30 cellular contexts compared by ENCODE assay signal in genomic region chr1:196114193-196114592, GRCh38.
A peak's percentile ranks its signal among the peaks of the same experiment; 100 is the strongest.
DNase-seq lines count a peak whose midpoint lies in the region; ATAC-seq and TF ChIP-seq lines count a peak whose summit lies in the region.
"Had no signal": no experiment of that assay in that cellular context is flagged by ENCODE, and none has a peak within 500 bp of the region (broad histone marks: within the 10 kb centered on the region; RNA-seq: fewer than 3 reads in every experiment).

No MANE protein-coding gene starts in this region.

- no peaks in the 10 kb centered on the region for H3K9me3 ChIP-seq in IMR-90 (ENCODE audit: control insufficient read depth, insufficient read depth, low read length)
- H3K9me3 ChIP-seq: pancreas, SJCRH30, suprapubic skin, uterus had no signal

- in situ Hi-C loops in IMR-90 (cut with MboI; ENCODE audit: low sequenced_read_pairs): no loop called here
- in situ Hi-C loops in brain microvascular endothelial cell (cut with HindIII; ENCODE audit: low pct_ligation_motif_present, low sequenced_read_pairs): no loop called here

- ATAC-seq in IMR-90 (ENCODE audit: low read depth): peak; percentile 37; the same call in 1 of the 2 replicates
- ATAC-seq: heart right ventricle, pancreas, right cardiac atrium had no signal

- no peak for TF ChIP-seq POLR2A in IMR-90 (IDR thresholded peaks at IDR 0.05; ENCODE audit: low read depth, low read length)

- H3K79me1 ChIP-seq in IMR-90 (ENCODE audit: low read depth in 1 of 2, low read length in 2 of 2): no peaks in the 10 kb centered on the region

- intact Hi-C loops in IMR-90 (cut with micrococcal nuclease): no loop called here
- intact Hi-C loops in activated T-helper 1 cell treated with anti-CD3 and anti-CD28 coated beads, Interleukin-12 subunit alpha, Interleukin-12 subunit beta, Interleukin-2, Interleukin-4 antibody, amounts not matched to agents 30 ng/mL and 10 ng/mL and 1 ng/mL, durations not matched to agents 14 hours and 24 hours and 36 hours (cut with micrococcal nuclease): no loop called here

- H2AFZ ChIP-seq in IMR-90 (replicated peaks; ENCODE audit: low read length, poor library complexity): no peak overlapping the region

- H4K20me1 ChIP-seq in IMR-90 (ENCODE audit: insufficient read depth, low read length): no peaks in the 10 kb centered on the region

- H4K91ac ChIP-seq in IMR-90 (ENCODE audit: insufficient read depth, low read depth, low read length): no peak overlapping the region

- H2AK5ac ChIP-seq in IMR-90 (ENCODE audit: low read depth, low read length): no peak overlapping the region

- no peak overlapping the region for H2BK20ac ChIP-seq in IMR-90 (ENCODE audit: low read depth, low read length)

- H3K9ac ChIP-seq in IMR-90 (ENCODE audit: low read depth, low read length): no peak overlapping the region

- H2BK15ac ChIP-seq in IMR-90 (ENCODE audit: low read depth, low read length): no peak overlapping the region

- no peak overlapping the region for H4K8ac ChIP-seq in IMR-90 (ENCODE audit: low read depth in 2 of 2, low read length in 2 of 2)

- no peak overlapping the region for H3K18ac ChIP-seq in IMR-90 (ENCODE audit: low read depth, low read length)

- dilution Hi-C loops in IMR-90 (cut with HindIII; ENCODE audit: low sequenced_read_pairs, unreplicated experiment): no loop called here

- no peak overlapping the region for H3K23ac ChIP-seq in IMR-90 (ENCODE audit: low read depth, low read length)

- H3K27me3 ChIP-seq in IMR-90 (ENCODE audit: control insufficient read depth, insufficient read depth, low read length) (no peaks in the 10 kb centered on the region), brain microvascular endothelial cell (replicated peaks) (no peaks in the 10 kb centered on the region)
- H3K27me3 ChIP-seq: heart right ventricle, pancreas, SJCRH30, suprapubic skin, uterus had no signal

- POLR2A ChIA-PET in IMR-90 (lab: Charles Lee; ENCODE audit: unreplicated experiment): no interaction called here

- no TSS peak for BruUV-seq in IMR-90 (replicated peaks; lab: Mats Ljungman, UMichigan)

- H3K9me1 ChIP-seq in IMR-90 (ENCODE audit: insufficient read depth, low read length): no peaks in the 10 kb centered on the region

- H3K4me2 ChIP-seq in IMR-90 (ENCODE audit: low read depth, low read length): no peak overlapping the region

- H3K36me3 ChIP-seq in IMR-90 (ENCODE audit: control insufficient read depth, insufficient read depth, low read length) (no peaks in the 10 kb centered on the region), brain microvascular endothelial cell (replicated peaks) (no peaks in the 10 kb centered on the region)
- H3K36me3 ChIP-seq: heart right ventricle, pancreas, SJCRH30, suprapubic skin, uterus had no signal

- H3K56ac ChIP-seq in IMR-90 (ENCODE audit: extremely low read depth, insufficient read depth, low read length): no peak overlapping the region

- CTCF ChIA-PET in IMR-90 (lab: Yijun Ruan, JAX): interaction anchor here (0.7 kb wide), 1 partner anchor 1193 kb away, joined by 3 read pairs; no protein-coding TSS in a partner anchor

- WGBS in IMR-90 (ENCODE audit: extremely low coverage in 2 of 2, insufficient read length in 1 of 2), 2 experiments: no CpG with 5 or more reads among the region's 3 CpGs

- no peak for TF ChIP-seq RAD21 in IMR-90 (IDR thresholded peaks at IDR 0.05; ENCODE audit: low read length)

- H3K4me3 ChIP-seq in IMR-90 (ENCODE audit: insufficient read depth, low read depth, low read length) (no peak overlapping the region), brain microvascular endothelial cell (ENCODE audit: low read depth, low read length) (no peak overlapping the region), fibroblast of the aortic adventitia (ENCODE audit: low read depth, low read length) (no peak overlapping the region)
- H3K4me3 ChIP-seq: heart right ventricle, lung, pancreas, SJCRH30, suprapubic skin, uterus had no signal

- TF ChIP-seq CTCF in IMR-90 (conservative IDR thresholded peaks at IDR 0.05; ENCODE audit: low read depth, low read length) (no peak), brain microvascular endothelial cell (IDR thresholded peaks at IDR 0.05; ENCODE audit: low read depth, low read length, missing control alignments) (no peak), fibroblast of the aortic adventitia (IDR thresholded peaks at IDR 0.05; ENCODE audit: insufficient read depth, low read length) (no peak)

- H3K27me3 Mint-ChIP-seq in activated T-helper 1 cell treated with anti-CD3 and anti-CD28 coated beads, Interleukin-12 subunit alpha, Interleukin-12 subunit beta, Interleukin-2, Interleukin-4 antibody, amounts not matched to agents 30 ng/mL and 10 ng/mL and 1 ng/mL, durations not matched to agents 14 hours and 24 hours and 36 hours (ENCODE audit: insufficient read depth): no peaks in the 10 kb centered on the region
- H3K27me3 Mint-ChIP-seq: activated B cell treated with CpG ODN at 0.5 μM for 24 hours; CD4-positive, alpha-beta memory T cell; central memory CD8-positive, alpha-beta T cell had no signal

- H3K4me3 Mint-ChIP-seq in activated T-helper 1 cell treated with anti-CD3 and anti-CD28 coated beads, Interleukin-12 subunit alpha, Interleukin-12 subunit beta, Interleukin-2, Interleukin-4 antibody, amounts not matched to agents 30 ng/mL and 10 ng/mL and 1 ng/mL, durations not matched to agents 14 hours and 24 hours and 36 hours: no peak overlapping the region
- H3K4me3 Mint-ChIP-seq: activated B cell treated with CpG ODN at 0.5 μM for 24 hours; central memory CD8-positive, alpha-beta T cell; nephron progenitor cell had no signal

- peak; percentile 12 for DNase-seq in AG08395 (ENCODE audit: low spot score)
- peak; percentile 57 for DNase-seq in IMR-90
- DNase-seq in brain microvascular endothelial cell: peak; percentile 37
- peak; percentile 36 for DNase-seq in fibroblast of the aortic adventitia (ENCODE audit: low read depth)
- no peak for DNase-seq in activated naive CD4-positive, alpha-beta T cell (lab: John Stamatoyannopoulos, UW)
- no peak for DNase-seq in dermis blood vessel endothelial cell
- no peak for DNase-seq in activated T-helper 1 cell treated with anti-CD3 and anti-CD28 coated beads, Interleukin-12 subunit alpha, Interleukin-12 subunit beta, Interleukin-2, Interleukin-4 antibody, amounts not matched to agents 30 ng/mL and 10 ng/mL and 1 ng/mL, durations not matched to agents 14 hours and 24 hours and 36 hours (ENCODE audit: low spot score)
- no peak for DNase-seq in pons (ENCODE audit: low spot score)
- DNase-seq: 8988T; activated B cell treated with CpG ODN at 0.5 μM for 24 hours; activated CD4-positive, alpha-beta T cell treated with anti-CD3 and anti-CD28 coated beads, Interleukin-2, amount 50 U/mL, for 4 hours; activated naive CD4-positive, alpha-beta T cell treated with anti-CD3 and anti-CD28 coated beads, Interleukin-2, amount 50 U/mL, for 16 hours; AML-193; anterior cingulate cortex; CD4-positive, alpha-beta memory T cell; DMS 273 treated with DMSO at 0.1 percent for 48 hours; foreskin melanocyte; heart right ventricle; NCI-H1417; NCI-H2029 treated with DMSO at 0.1 percent for 48 hours; NCI-H345; nephron progenitor cell; pancreas; right cardiac atrium; SJCRH30; stimulated activated CD4-positive, alpha-beta T cell treated with anti-CD3 and anti-CD28 coated beads, Interleukin-2, amount 100 ng/mL, for 48 hours; uterus had no signal

- H3K14ac ChIP-seq in IMR-90 (replicated peaks; ENCODE audit: low read depth, low read length): no peak overlapping the region

- no peaks in the 10 kb centered on the region for H3K4me1 ChIP-seq in IMR-90 (ENCODE audit: control insufficient read depth, insufficient read depth, low read length)
- H3K4me1 ChIP-seq: pancreas, SJCRH30, uterus had no signal

- no peak overlapping the region for H3K27ac ChIP-seq in IMR-90 (ENCODE audit: insufficient read depth, low read length)
- no peak overlapping the region for H3K27ac ChIP-seq in brain microvascular endothelial cell
- H3K27ac ChIP-seq: pancreas, SJCRH30, suprapubic skin, uterus had no signal

- no peak overlapping the region for H3K27ac Mint-ChIP-seq in activated T-helper 1 cell treated with anti-CD3 and anti-CD28 coated beads, Interleukin-12 subunit alpha, Interleukin-12 subunit beta, Interleukin-2, Interleukin-4 antibody, amounts not matched to agents 30 ng/mL and 10 ng/mL and 1 ng/mL, durations not matched to agents 14 hours and 24 hours and 36 hours
- H3K27ac Mint-ChIP-seq: activated B cell treated with CpG ODN at 0.5 μM for 24 hours; CD4-positive, alpha-beta memory T cell; nephron progenitor cell had no signal

- H2BK5ac ChIP-seq in IMR-90 (ENCODE audit: low read depth, low read length, poor library complexity, severe bottlenecking): no peak overlapping the region

- no peak overlapping the region for H4K5ac ChIP-seq in IMR-90 (ENCODE audit: low read depth, low read length)

- H3K9me3 Mint-ChIP-seq in activated T-helper 1 cell treated with anti-CD3 and anti-CD28 coated beads, Interleukin-12 subunit alpha, Interleukin-12 subunit beta, Interleukin-2, Interleukin-4 antibody, amounts not matched to agents 30 ng/mL and 10 ng/mL and 1 ng/mL, durations not matched to agents 14 hours and 24 hours and 36 hours: no peaks in the 10 kb centered on the region
- H3K9me3 Mint-ChIP-seq: central memory CD8-positive, alpha-beta T cell had no signal

- no peak overlapping the region for H3K4ac ChIP-seq in IMR-90 (ENCODE audit: low read depth, low read length)

- no peak overlapping the region for H2BK120ac ChIP-seq in IMR-90 (ENCODE audit: low read depth, low read length)

- no peak overlapping the region for H2AK9ac ChIP-seq in IMR-90 (replicated peaks; ENCODE audit: low read depth, low read length, poor library complexity)

- H3K36me3 Mint-ChIP-seq in activated T-helper 1 cell treated with anti-CD3 and anti-CD28 coated beads, Interleukin-12 subunit alpha, Interleukin-12 subunit beta, Interleukin-2, Interleukin-4 antibody, amounts not matched to agents 30 ng/mL and 10 ng/mL and 1 ng/mL, durations not matched to agents 14 hours and 24 hours and 36 hours (ENCODE audit: low read depth): no peaks in the 10 kb centered on the region
- H3K36me3 Mint-ChIP-seq: CD4-positive, alpha-beta memory T cell had no signal

- no peaks in the 10 kb centered on the region for H3K4me1 Mint-ChIP-seq in activated T-helper 1 cell treated with anti-CD3 and anti-CD28 coated beads, Interleukin-12 subunit alpha, Interleukin-12 subunit beta, Interleukin-2, Interleukin-4 antibody, amounts not matched to agents 30 ng/mL and 10 ng/mL and 1 ng/mL, durations not matched to agents 14 hours and 24 hours and 36 hours (ENCODE audit: low read depth)
- H3K4me1 Mint-ChIP-seq: activated B cell treated with CpG ODN at 0.5 μM for 24 hours; CD4-positive, alpha-beta memory T cell; central memory CD8-positive, alpha-beta T cell; nephron progenitor cell had no signal

TF ChIP-seq in IMR-90, 13 proteins besides CTCF, POLR2A, EP300 and RAD21 (continues in another document):
- TF ChIP-seq RCOR1 (IDR thresholded peaks at IDR 0.05; ENCODE audit: insufficient replicate concordance, low read length) (no peak), RFX5 (IDR thresholded peaks at IDR 0.05; ENCODE audit: low read depth, low read length) (no peak), CHD1 (IDR thresholded peaks at IDR 0.05; ENCODE audit: low read depth, low read length) (no peak), CEBPB (IDR thresholded peaks at IDR 0.05; ENCODE audit: low read depth, low read length) (peak; percentile 55), NFE2L2 (IDR thresholded peaks at IDR 0.05; ENCODE audit: low read depth, low read length) (no peak)

Comparison
In these comparisons a context has a peak if more than half of its experiments do, and no peak if none do; other contexts are left out.
1. DNase-seq: peak in AG08395 (single experiment), IMR-90 (single experiment), brain microvascular endothelial cell (single experiment) and fibroblast of the aortic adventitia (single experiment); none in activated naive CD4-positive, alpha-beta T cell (0 of 4), dermis blood vessel endothelial cell (single experiment), activated T-helper 1 cell treated with anti-CD3 and anti-CD28 coated beads, Interleukin-12 subunit alpha, Interleukin-12 subunit beta, Interleukin-2, Interleukin-4 antibody, amounts not matched to agents 30 ng/mL and 10 ng/mL and 1 ng/mL, durations not matched to agents 14 hours and 24 hours and 36 hours (single experiment) and pons (single experiment).